In the genomic region with DNA sequence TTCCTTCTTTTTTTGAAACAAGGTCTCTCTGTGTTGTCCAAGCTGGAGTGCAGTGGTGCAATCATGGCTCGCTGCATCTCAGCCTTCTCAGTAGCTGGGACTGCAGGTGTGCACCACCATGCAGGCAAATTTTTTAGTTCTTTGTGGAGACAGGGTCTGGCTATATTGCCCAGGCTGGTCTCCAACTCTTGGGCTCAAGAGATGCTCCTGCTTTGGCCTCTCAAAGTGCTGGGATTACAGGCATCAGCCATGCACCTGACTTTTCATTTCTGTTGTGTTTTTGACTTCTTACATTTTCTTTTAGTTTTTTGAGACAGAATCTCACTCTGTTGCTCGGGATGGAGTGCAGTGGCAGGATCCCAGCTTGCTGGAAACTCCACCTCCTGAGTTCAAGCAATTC, we compare ENCODE assay signal across 11 cellular contexts. TPM values are rescaled to one million over a fixed set of nuclear protein-coding genes. Genes with fewer than 3 reads are reported as not detected.
"Had no signal": no experiment of that assay in that cellular context is flagged by ENCODE, and none has a peak within 500 bp of the region (broad histone marks: within the 10 kb centered on the region; RNA-seq: fewer than 3 reads in every experiment).

No MANE protein-coding gene starts in this region.

RNA-seq across cellular contexts. Expression of a gene that starts 49.3 kb away (rescaled TPM):
- total RNA-seq: dermis microvascular lymphatic vessel endothelial cell, epithelial cell of proximal tubule, esophagus squamous epithelium, left colon, lower lobe of right lung, mononuclear cell, natural killer cell, neural crest cell, omental fat pad, spleen, temporal lobe had no signal
